ENCODE assay signal across 22 cellular contexts in the genomic region with DNA sequence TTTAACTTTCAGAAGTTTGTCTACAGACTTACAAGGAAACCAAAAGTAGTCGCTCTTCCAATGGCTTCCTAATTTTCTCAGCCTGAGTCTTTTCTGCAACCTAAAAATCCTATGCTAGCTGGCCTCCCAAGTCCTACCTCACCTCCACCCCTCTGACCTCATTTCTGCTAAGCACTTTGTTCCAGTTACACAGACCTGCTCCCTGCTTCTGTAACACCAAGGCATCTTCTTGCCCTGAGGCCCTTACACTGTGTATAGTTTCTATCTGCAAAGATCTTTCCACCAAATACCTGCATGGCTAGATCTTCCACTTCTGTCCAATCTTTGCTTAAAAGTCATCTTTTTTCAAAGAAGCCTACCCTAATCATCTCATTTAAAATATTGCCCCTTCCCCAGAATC. TPM values are rescaled to one million over a fixed set of nuclear protein-coding genes. Genes with fewer than 3 reads are reported as not detected.
DNase-seq lines count a peak whose midpoint lies in the region; ATAC-seq and TF ChIP-seq lines count a peak whose summit lies in the region.
"Had no signal": no experiment of that assay in that cellular context is flagged by ENCODE, and none has a peak within 500 bp of the region (broad histone marks: within the 10 kb centered on the region; RNA-seq: fewer than 3 reads in every experiment).

No MANE protein-coding gene starts in this region.

- peak overlapping the region; percentile 97 for H3K4me3 Mint-ChIP-seq in activated naive CD4-positive, alpha-beta T cell treated with anti-CD3 and anti-CD28 coated beads, Interleukin-2, amount 50 U/mL, for 24 hours
- H3K4me3 Mint-ChIP-seq in T-helper 17 cell (no peak overlapping the region), mesothelial cell of epicardium (no peak overlapping the region), type B pancreatic cell (peak overlapping the region; percentile 99), chondrocyte (ENCODE audit: unreplicated experiment) (no peak overlapping the region)

- H3K36me3 Mint-ChIP-seq in activated naive CD4-positive, alpha-beta T cell treated with anti-CD3 and anti-CD28 coated beads, Interleukin-2, amount 50 U/mL, for 24 hours = peaks cover 3% of the 10 kb centered on the region
- H3K36me3 Mint-ChIP-seq in T-helper 17 cell (ENCODE audit: low read depth) (peaks cover 6% of the 10 kb centered on the region), mesothelial cell of epicardium (no peaks in the 10 kb centered on the region), type B pancreatic cell (no peaks in the 10 kb centered on the region), chondrocyte (ENCODE audit: low read depth) (no peaks in the 10 kb centered on the region)

- no peaks in the 10 kb centered on the region for H3K9me3 ChIP-seq in T-helper 17 cell (ENCODE audit: control insufficient read depth, low read length, poor library complexity, severe bottlenecking)
- H3K9me3 ChIP-seq: A549, BE2C, body of pancreas, neutrophil, stomach, tibial nerve had no signal

- ATAC-seq in T-helper 17 cell = no peak
- ATAC-seq: A549; activated naive CD4-positive, alpha-beta T cell treated with anti-CD3 and anti-CD28 coated beads, Interleukin-2, amount 50 U/mL, for 72 hours; body of pancreas; foreskin keratinocyte had no signal

- H3K9me3 Mint-ChIP-seq in activated naive CD4-positive, alpha-beta T cell treated with anti-CD3 and anti-CD28 coated beads, Interleukin-2, amount 50 U/mL, for 24 hours = no peaks in the 10 kb centered on the region
- no peaks in the 10 kb centered on the region for H3K9me3 Mint-ChIP-seq in mesothelial cell of epicardium
- H3K9me3 Mint-ChIP-seq in type B pancreatic cell = no peaks in the 10 kb centered on the region
- H3K9me3 Mint-ChIP-seq in chondrocyte (ENCODE audit: low read depth) = no peaks in the 10 kb centered on the region
- H3K9me3 Mint-ChIP-seq: activated naive CD4-positive, alpha-beta T cell treated with anti-CD3 and anti-CD28 coated beads, Interleukin-2, amount 50 U/mL, for 72 hours; activated T-helper 1 cell treated with anti-CD3 and anti-CD28 coated beads, Interleukin-12 subunit alpha, Interleukin-12 subunit beta, Interleukin-2, Interleukin-4 antibody, amounts not matched to agents 30 ng/mL and 10 ng/mL and 1 ng/mL, durations not matched to agents 14 hours and 24 hours and 36 hours had no signal

- TF ChIP-seq CTCF in mesothelial cell of epicardium (IDR thresholded peaks at IDR 0.05; ENCODE audit: unreplicated experiment) (no peak), type B pancreatic cell (conservative IDR thresholded peaks at IDR 0.05) (no peak), chondrocyte (IDR thresholded peaks at IDR 0.05) (no peak)

- no peak overlapping the region for H3K27ac Mint-ChIP-seq in activated naive CD4-positive, alpha-beta T cell treated with anti-CD3 and anti-CD28 coated beads, Interleukin-2, amount 50 U/mL, for 24 hours
- H3K27ac Mint-ChIP-seq in T-helper 17 cell = peak overlapping the region; percentile 79
- H3K27ac Mint-ChIP-seq in mesothelial cell of epicardium = peak overlapping the region; percentile 82
- peak overlapping the region; percentile 97 for H3K27ac Mint-ChIP-seq in type B pancreatic cell
- no peak overlapping the region for H3K27ac Mint-ChIP-seq in chondrocyte (ENCODE audit: unreplicated experiment)
- H3K27ac Mint-ChIP-seq: activated T-helper 1 cell treated with anti-CD3 and anti-CD28 coated beads, Interleukin-12 subunit alpha, Interleukin-12 subunit beta, Interleukin-2, Interleukin-4 antibody, amounts not matched to agents 30 ng/mL and 10 ng/mL and 1 ng/mL, durations not matched to agents 14 hours and 24 hours and 36 hours had no signal

- H3K4me1 Mint-ChIP-seq in activated naive CD4-positive, alpha-beta T cell treated with anti-CD3 and anti-CD28 coated beads, Interleukin-2, amount 50 U/mL, for 24 hours = peaks cover 41% of the 10 kb centered on the region
- H3K4me1 Mint-ChIP-seq in T-helper 17 cell = peaks cover 42% of the 10 kb centered on the region
- H3K4me1 Mint-ChIP-seq in mesothelial cell of epicardium = peaks cover 38% of the 10 kb centered on the region
- peaks cover 26% of the 10 kb centered on the region for H3K4me1 Mint-ChIP-seq in type B pancreatic cell (ENCODE audit: unreplicated experiment)
- peaks cover 31% of the 10 kb centered on the region for H3K4me1 Mint-ChIP-seq in chondrocyte (ENCODE audit: low read depth)

- DNase-seq in activated naive CD4-positive, alpha-beta T cell treated with Interleukin-2 at 50 U/mL for 16 hours = no peak
- DNase-seq in T-helper 17 cell (no peak), mesothelial cell of epicardium (ENCODE audit: low spot score in 2 of 2, unreplicated experiment in 2 of 2) (no peak), type B pancreatic cell (ENCODE audit: extremely low spot score, unreplicated experiment) (no peak), NCI-H446 treated with DMSO at 0.1 percent for 48 hours (lab: John Stamatoyannopoulos, UW) (no peak), C1 segment of cervical spinal cord (lab: John Stamatoyannopoulos, UW) (no peak), chondrocyte (ENCODE audit: low spot score) (no peak)
- DNase-seq: activated CD4-positive, alpha-beta T cell treated with anti-CD3 and anti-CD28 coated beads for 48 hours; BE2C; body of pancreas; effector CD8-positive, alpha-beta T cell; KBM-7; MM.1S; NCI-H510A; stomach had no signal

- H3K27me3 Mint-ChIP-seq in activated naive CD4-positive, alpha-beta T cell treated with anti-CD3 and anti-CD28 coated beads, Interleukin-2, amount 50 U/mL, for 24 hours = no peaks in the 10 kb centered on the region
- H3K27me3 Mint-ChIP-seq in T-helper 17 cell (no peaks in the 10 kb centered on the region), mesothelial cell of epicardium (ENCODE audit: low read depth) (no peaks in the 10 kb centered on the region), type B pancreatic cell (no peaks in the 10 kb centered on the region), chondrocyte (ENCODE audit: low read depth) (no peaks in the 10 kb centered on the region)

RNA-seq across cellular contexts. Expression of a gene that starts 1.9 kb away (rescaled TPM):
- total RNA-seq in T-helper 17 cell (10 to 100 TPM; 29.2 to 29.6 TPM), mesothelial cell of epicardium (53.9 to 57.9 TPM (median 57.1 TPM) in 3 replicates), type B pancreatic cell (ENCODE audit: low replicate concordance) (48.9 and 49.8 TPM in 2 replicates), chondrocyte (35.5 to 40.1 TPM (median 36.0 TPM) in 3 replicates)

Comparison
In these comparisons a context has a peak if more than half of its experiments do, and no peak if none do; other contexts are left out.
1. H3K27ac Mint-ChIP-seq: peak in T-helper 17 cell (single experiment), mesothelial cell of epicardium (single experiment) and type B pancreatic cell (single experiment); none in activated naive CD4-positive, alpha-beta T cell treated with anti-CD3 and anti-CD28 coated beads, Interleukin-2, amount 50 U/mL, for 24 hours (single experiment) and chondrocyte (single experiment).
2. H3K4me3 Mint-ChIP-seq: peak in activated naive CD4-positive, alpha-beta T cell treated with anti-CD3 and anti-CD28 coated beads, Interleukin-2, amount 50 U/mL, for 24 hours (single experiment) and type B pancreatic cell (single experiment); none in T-helper 17 cell (single experiment), mesothelial cell of epicardium (single experiment) and chondrocyte (single experiment).